8 cellular contexts compared by ENCODE assay signal in genomic region chr1:7783826-7784491, GRCh38. TPM values are rescaled to one million over a fixed set of nuclear protein-coding genes. Genes with fewer than 3 reads are reported as not detected.
DNase-seq lines count a peak whose midpoint lies in the region; ATAC-seq, FAIRE-seq and TF ChIP-seq lines count a peak whose summit lies in the region.

Gene PER3 (plus strand): TSS chr1:7784291. CDS start chr1:7784878, 587 bp downstream.

- H3K27ac ChIP-seq in SU-DHL-6 (ENCODE audit: low read depth, low read length) (peak within 1 kb of the TSS; percentile 54), pancreas (peak within 1 kb of the TSS; percentile 78 to 90 (median 84)), thymus (ENCODE audit: low read depth) (peak within 1 kb of the TSS; percentile 49)

- DNase-seq in GM10266 (ENCODE audit: extremely low spot score), result peak; percentile 97
- DNase-seq in NCI-H1092 (lab: John Stamatoyannopoulos, UW), result peak; percentile 97
- peak; percentile 89 for DNase-seq in activated naive CD8-positive, alpha-beta T cell treated with anti-CD3 and anti-CD28 coated beads, Interleukin-2, amount 50 U/mL, for 24 hours
- DNase-seq in Right ventricle myocardium superior, result peak; percentile 99
- DNase-seq in pancreas, result peak; percentile 96 to 100 (median 99)

- H3K27me3 Mint-ChIP-seq in activated naive CD8-positive, alpha-beta T cell treated with anti-CD3 and anti-CD28 coated beads, Interleukin-2, amount 50 U/mL, for 24 hours, result no peaks in the 10 kb centered on the region

- H3K4me1 ChIP-seq in pancreas (peaks cover 10 to 17% (median 13%) of the 10 kb centered on the region in 3 donors), thymus (ENCODE audit: control insufficient read depth, insufficient read depth, low read length) (peaks cover 3% of the 10 kb centered on the region)

- no peaks in the 10 kb centered on the region for H3K9me3 ChIP-seq in SU-DHL-6 (ENCODE audit: insufficient read depth, low read length)
- no peaks in the 10 kb centered on the region for H3K9me3 ChIP-seq in pancreas
- no peaks in the 10 kb centered on the region for H3K9me3 ChIP-seq in thymus (ENCODE audit: control insufficient read depth)

- H3K36me3 ChIP-seq in SU-DHL-6 (ENCODE audit: low read length), result peaks cover 6% of the 10 kb centered on the region; the same call in 1 of the 2 replicates
- peaks cover 0 to 7% (median 0%) of the 10 kb centered on the region in 3 donors for H3K36me3 ChIP-seq in pancreas
- H3K36me3 ChIP-seq in thymus (ENCODE audit: control insufficient read depth, insufficient read depth), result peaks cover 7% of the 10 kb centered on the region

- H3K4me3 Mint-ChIP-seq in activated naive CD8-positive, alpha-beta T cell treated with anti-CD3 and anti-CD28 coated beads, Interleukin-2, amount 50 U/mL, for 24 hours, result peak within 1 kb of the TSS; percentile 66

- no peak for FAIRE-seq in pancreas (lab: Jason Lieb, UNC)

- no peaks in the 10 kb centered on the region for H3K9me3 Mint-ChIP-seq in activated naive CD8-positive, alpha-beta T cell treated with anti-CD3 and anti-CD28 coated beads, Interleukin-2, amount 50 U/mL, for 24 hours

- ATAC-seq in HG02588 (IDR thresholded peaks at IDR 0.05; ENCODE audit: unreplicated experiment) (peak; percentile 88), Right ventricle myocardium superior (ENCODE audit: poor library complexity) (peak; percentile 95), pancreas (peak; percentile 88 to 96 (median 91))
- peak; percentile 94 for ATAC-seq in activated naive CD8-positive, alpha-beta T cell treated with anti-CD3 and anti-CD28 coated beads, Interleukin-2, amount 50 U/mL, for 24 hours

- TF ChIP-seq CTCF in GM10266 (IDR thresholded peaks at IDR 0.05; ENCODE audit: control insufficient read depth, insufficient read depth, low read depth, missing control alignments) (no peak), SU-DHL-6 (IDR thresholded peaks at IDR 0.05; ENCODE audit: insufficient read depth, low read length, poor library complexity, severe bottlenecking) (no peak), pancreas (IDR thresholded peaks at IDR 0.05) (no peak)

- no peak within 1 kb of the TSS for H3K27ac Mint-ChIP-seq in activated naive CD8-positive, alpha-beta T cell treated with anti-CD3 and anti-CD28 coated beads, Interleukin-2, amount 50 U/mL, for 24 hours

- H3K79me2 ChIP-seq in SU-DHL-6 (ENCODE audit: insufficient read depth, low read length), result no peaks in the 10 kb centered on the region

- H3K4me3 ChIP-seq in SU-DHL-6 (ENCODE audit: insufficient read depth, low read length, poor library complexity, severe bottlenecking), result peak within 1 kb of the TSS; percentile 83
- H3K4me3 ChIP-seq in pancreas, result peak within 1 kb of the TSS; percentile 57 to 73 (median 60)
- H3K4me3 ChIP-seq in thymus (ENCODE audit: low read length), result peak within 1 kb of the TSS; percentile 83

- peak within 1 kb of the TSS; percentile 91 for H2AFZ ChIP-seq in SU-DHL-6 (ENCODE audit: low read depth, low read length, severe bottlenecking)

- peaks cover 26% of the 10 kb centered on the region for H3K4me1 Mint-ChIP-seq in activated naive CD8-positive, alpha-beta T cell treated with anti-CD3 and anti-CD28 coated beads, Interleukin-2, amount 50 U/mL, for 24 hours

- WGBS in pancreas, 2 donors, result 0% methylated on average over 56 to 90 of the region's 90 CpGs
- WGBS in thymus, result 3% methylated on average over 90 of the region's 90 CpGs

- H4K20me1 ChIP-seq in SU-DHL-6 (ENCODE audit: low read depth, low read length), result no peaks in the 10 kb centered on the region

- intact Hi-C loops in Right ventricle myocardium superior (cut with DNase I), result no loop called here
- intact Hi-C loops in pancreas (cut with DNase I), result no loop called here

- no peaks in the 10 kb centered on the region for H3K9me2 ChIP-seq in SU-DHL-6 (replicated peaks; ENCODE audit: insufficient read depth, low read length)

- no peaks in the 10 kb centered on the region for H3K27me3 ChIP-seq in SU-DHL-6 (ENCODE audit: low read length)
- no peaks in the 10 kb centered on the region for H3K27me3 ChIP-seq in pancreas
- peaks cover 2% of the 10 kb centered on the region for H3K27me3 ChIP-seq in thymus (ENCODE audit: control insufficient read depth, insufficient read depth)

- peak within 1 kb of the TSS; percentile 66 for H3K9ac ChIP-seq in SU-DHL-6 (ENCODE audit: low read length)

- H3K4me2 ChIP-seq in SU-DHL-6 (ENCODE audit: low read depth, low read length, poor library complexity, severe bottlenecking), result peak within 1 kb of the TSS; percentile 90

- peaks cover 13% of the 10 kb centered on the region; the same call in 1 of the 2 replicates for H3F3A ChIP-seq in SU-DHL-6 (ENCODE audit: insufficient read depth)

- H3K36me3 Mint-ChIP-seq in activated naive CD8-positive, alpha-beta T cell treated with anti-CD3 and anti-CD28 coated beads, Interleukin-2, amount 50 U/mL, for 24 hours (ENCODE audit: low read depth), result peaks cover 16% of the 10 kb centered on the region

RNA-seq across cellular contexts. Expression of gene PER3, which starts in this region (rescaled TPM):
- total RNA-seq in Right ventricle myocardium superior, result 14.8 TPM
- 10 to 100 TPM in 3 of 6 donors, 1 to 10 TPM in 3; 4.6 to 13.9 (median 9.6) TPM for total RNA-seq in pancreas
- polyA plus RNA-seq in pancreas, result 10 to 100 TPM in 1 of 2 donors, 1 to 10 TPM in 1; 6.4 to 11.8 TPM
- polyA plus RNA-seq in thymus, result 4.4 TPM

Comparison
In these comparisons a context has a peak if more than half of its experiments do, and no peak if none do; other contexts are left out.
1. Peak in every context shown above with its lines: DNase-seq, ATAC-seq, H3K4me3 ChIP-seq and H3K27ac ChIP-seq.